In the genomic region with DNA sequence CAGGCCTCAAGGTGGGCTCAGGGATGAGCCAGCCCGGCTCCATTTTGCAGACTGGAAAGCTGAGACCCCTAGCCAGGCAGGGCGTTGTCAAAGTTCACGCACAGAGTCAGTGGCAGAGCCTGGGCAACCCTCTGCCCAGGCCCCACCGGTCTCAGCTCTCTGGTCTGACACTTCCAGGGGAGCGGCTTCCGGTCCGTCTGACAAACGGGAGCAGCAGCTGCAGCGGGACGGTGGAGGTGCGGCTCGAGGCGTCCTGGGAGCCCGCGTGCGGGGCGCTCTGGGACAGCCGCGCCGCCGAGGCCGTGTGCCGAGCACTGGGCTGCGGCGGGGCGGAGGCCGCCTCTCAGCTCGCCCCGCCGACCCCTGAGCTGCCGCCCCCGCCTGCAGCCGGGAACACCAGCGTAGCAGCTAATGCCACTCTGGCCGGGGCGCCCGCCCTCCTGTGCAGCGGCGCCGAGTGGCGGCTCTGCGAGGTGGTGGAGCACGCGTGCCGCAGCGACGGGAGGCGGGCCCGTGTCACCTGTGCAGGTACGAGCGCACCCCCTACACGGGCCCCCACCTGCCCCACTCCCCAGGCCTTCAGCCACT, we compare ENCODE assay signal across 1 cellular context.
TF ChIP-seq lines count a peak whose summit lies in the region.

No MANE protein-coding gene starts in this region.

TF ChIP-seq in IMR-90, 13 proteins besides CTCF, POLR2A, EP300 and RAD21 (continued from another document):
- no peak for TF ChIP-seq USF2 (IDR thresholded peaks at IDR 0.05; ENCODE audit: low read depth, low read length)
